ENCODE assay signal across 8 cellular contexts in the genomic region with DNA sequence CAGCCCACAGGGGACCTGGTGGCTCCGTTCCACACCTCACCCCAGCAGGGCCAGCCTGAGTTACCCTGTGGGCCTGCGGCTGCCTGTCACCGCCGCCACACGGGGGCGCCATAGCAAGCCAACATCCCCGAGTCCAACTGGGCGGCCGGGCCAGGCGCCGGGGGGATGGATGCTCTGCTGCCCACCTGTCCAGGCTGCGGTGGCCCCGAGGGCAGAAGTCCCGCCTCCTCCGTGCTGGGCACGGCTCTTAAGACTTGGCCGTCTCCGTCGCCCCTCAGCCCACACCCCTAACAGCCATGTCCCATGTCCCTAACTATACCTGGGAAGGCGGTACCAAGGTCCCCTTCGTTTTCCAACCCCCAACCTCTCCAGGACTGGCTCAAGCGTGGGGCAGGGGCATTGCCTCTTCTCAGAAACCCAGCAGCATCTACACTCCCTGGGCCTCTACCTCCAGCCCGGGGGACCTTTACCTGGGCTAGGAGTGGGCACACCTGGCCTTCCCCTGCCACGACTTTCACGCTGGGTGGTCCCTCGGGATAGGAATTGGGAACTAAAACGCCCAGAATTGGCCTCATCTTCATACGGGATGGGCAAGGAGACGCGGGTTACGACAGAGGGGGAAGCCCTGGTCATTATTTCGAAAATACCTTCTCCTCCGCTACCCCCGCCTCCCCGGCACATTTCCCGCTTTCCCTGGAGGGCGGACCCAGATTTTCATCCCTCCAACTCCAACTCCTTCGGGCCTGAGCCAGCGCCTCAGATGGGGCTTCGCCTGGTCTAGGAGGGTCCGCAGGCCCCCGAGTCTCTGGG. TPM values are rescaled to one million over a fixed set of nuclear protein-coding genes. Genes with fewer than 3 reads are reported as not detected.
DNase-seq lines count a peak whose midpoint lies in the region; ATAC-seq, FAIRE-seq and TF ChIP-seq lines count a peak whose summit lies in the region.

No MANE protein-coding gene starts in this region.

- H3K36me3 Mint-ChIP-seq in astrocyte (ENCODE audit: low read depth, unreplicated experiment) = no peaks in the 10 kb centered on the region

- peak overlapping the region; percentile 73 for H3K27ac ChIP-seq in astrocyte (ENCODE audit: low read depth, low read length)

- H3K9me3 ChIP-seq in astrocyte (ENCODE audit: insufficient read depth, low read depth, low read length) = peaks cover 5% of the 10 kb centered on the region

- DNase-seq in EL = peak; percentile 71
- peak; percentile 60 for DNase-seq in H4 (ENCODE audit: low spot score)
- peak; percentile 47 for DNase-seq in MV-4-11 (lab: John Stamatoyannopoulos, UW)
- DNase-seq in T-helper 9 cell = peak; percentile 84
- peak; percentile 22 for DNase-seq in astrocyte (ENCODE audit: low read depth)
- DNase-seq in hippocampal formation (lab: John Stamatoyannopoulos, UW) = peak; percentile 16 to 63
- DNase-seq in retina = peak; percentile 91

- peaks cover 11% of the 10 kb centered on the region for H3K9me3 Mint-ChIP-seq in astrocyte (ENCODE audit: unreplicated experiment)

- TF ChIP-seq CTCF in astrocyte (IDR thresholded peaks at IDR 0.05; ENCODE audit: insufficient read depth, low read depth, low read length) = peak; percentile 65

- H2AFZ ChIP-seq in astrocyte (ENCODE audit: low read depth, low read length) = peak overlapping the region; percentile 94

- H3K4me3 ChIP-seq in astrocyte (ENCODE audit: insufficient read depth, low read depth, low read length) = peak overlapping the region; percentile 80

- no peaks in the 10 kb centered on the region for H3K4me1 Mint-ChIP-seq in astrocyte (ENCODE audit: low read depth, unreplicated experiment)

- H4K20me1 ChIP-seq in astrocyte (ENCODE audit: insufficient read depth, low read length) = no peaks in the 10 kb centered on the region

- H3K27ac Mint-ChIP-seq in astrocyte (ENCODE audit: unreplicated experiment) = no peak overlapping the region

- no peaks in the 10 kb centered on the region for H3K79me2 ChIP-seq in astrocyte (ENCODE audit: insufficient read depth, low read length)

- H3K27me3 Mint-ChIP-seq in astrocyte (ENCODE audit: low read depth, unreplicated experiment) = peaks cover 35% of the 10 kb centered on the region

- no peak for ATAC-seq in GM18870 (IDR thresholded peaks at IDR 0.05; ENCODE audit: unreplicated experiment)

- H3K4me1 ChIP-seq in astrocyte (ENCODE audit: insufficient read depth, low read length) = peaks cover 5% of the 10 kb centered on the region

- no peaks in the 10 kb centered on the region for H3K36me3 ChIP-seq in astrocyte (ENCODE audit: insufficient read depth, low read length)

- no peak for FAIRE-seq in astrocyte (lab: Jason Lieb, UNC)

- peaks cover 2% of the 10 kb centered on the region for H3K27me3 ChIP-seq in astrocyte (ENCODE audit: insufficient read depth, low read length)

- peak overlapping the region; percentile 91 for H3K9ac ChIP-seq in astrocyte (ENCODE audit: low read length)

- H3K4me3 Mint-ChIP-seq in astrocyte (ENCODE audit: unreplicated experiment) = peak overlapping the region; percentile 89

- peak overlapping the region; percentile 96 for H3K4me2 ChIP-seq in astrocyte (ENCODE audit: low read length)

RNA-seq across cellular contexts. Expression of a gene that starts 1.1 kb away (rescaled TPM):
- total RNA-seq in H4 (2014; rRNA removed; shearing (Covaris generic)) = not detected in 2 replicates
- 0.41 and 0.52 TPM in 2 replicates for total RNA-seq in astrocyte

RNA-seq across cellular contexts. Expression of a gene that starts 38.1 kb away (rescaled TPM):
- 0.02 and 0.14 TPM in 2 replicates for total RNA-seq in H4 (2014; rRNA removed; shearing (Covaris generic))
- 0.86 and 1.1 TPM in 2 replicates for total RNA-seq in astrocyte

Comparison
In these comparisons a context has a peak if more than half of its experiments do, and no peak if none do; other contexts are left out.
1. DNase-seq: peak in every context shown above with its lines; median percentile 91 in retina; 84 in T-helper 9 cell; 71 in EL; 60 in H4; 47 in MV-4-11; 40 in hippocampal formation; 22 in astrocyte.